22 cellular contexts compared by ENCODE assay signal in the genomic region with DNA sequence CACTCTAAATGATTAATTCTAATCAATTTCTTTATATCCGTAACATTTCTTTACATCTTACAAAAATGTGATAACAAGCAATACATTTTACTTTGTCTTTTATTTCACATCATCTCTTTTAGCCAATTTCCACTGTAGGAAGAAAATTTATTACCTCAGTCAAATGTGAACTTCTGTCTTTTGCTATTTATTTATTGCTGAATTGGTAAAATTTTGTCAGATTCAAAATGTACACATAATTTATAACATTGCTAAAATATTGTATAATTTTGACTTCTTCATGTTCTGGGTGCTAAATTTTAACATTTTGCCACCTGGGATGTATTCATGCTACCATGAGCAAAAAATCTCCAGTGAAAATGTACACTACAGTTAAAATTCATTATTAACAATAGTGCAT.
DNase-seq lines count a peak whose midpoint lies in the region; ATAC-seq, FAIRE-seq and TF ChIP-seq lines count a peak whose summit lies in the region.
"Had no signal": no experiment of that assay in that cellular context is flagged by ENCODE, and none has a peak within 500 bp of the region (broad histone marks: within the 10 kb centered on the region; RNA-seq: fewer than 3 reads in every experiment).

No MANE protein-coding gene starts in this region.

- TF ChIP-seq EP300 in HepG2 (IDR thresholded peaks at IDR 0.05; ENCODE audit: low read depth in 2 of 2, low read length in 2 of 2) (no peak), HepG2 (CRISPR knock-in tag; IDR thresholded peaks at IDR 0.05; ENCODE audit: borderline replicate concordance) (no peak)

- no peaks in the 10 kb centered on the region for H3K4me1 Mint-ChIP-seq in WTC11
- H3K4me1 Mint-ChIP-seq: B cell; CD4-positive, CD25-positive, alpha-beta regulatory T cell had no signal

- H3K9ac ChIP-seq in HepG2 (ENCODE audit: insufficient read depth, low read depth, low read length) (no peak overlapping the region), HCT116 (ENCODE audit: low read length) (no peak overlapping the region)
- H3K9ac ChIP-seq: BLaER1, GM23248 had no signal

- no peak for FAIRE-seq in HepG2 (lab: Jason Lieb, UNC)
- FAIRE-seq: GM12878, GM19239, H1 had no signal

- TF ChIP-seq CTCF in HepG2 (CRISPR knock-in tag; IDR thresholded peaks at IDR 0.05): no peak
- no peak for TF ChIP-seq CTCF in right lobe of liver (IDR thresholded peaks at IDR 0.05)
- no peak for TF ChIP-seq CTCF in HCT116 (IDR thresholded peaks at IDR 0.05 in 2 of 3, conservative IDR thresholded peaks at IDR 0.05 in 1 of 3; ENCODE audit: borderline replicate concordance in 1 of 3, insufficient read depth in 1 of 3, low read depth in 2 of 3, low read length in 2 of 3)
- no peak for TF ChIP-seq CTCF in fibroblast of villous mesenchyme (IDR thresholded peaks at IDR 0.05; ENCODE audit: insufficient read depth, low read depth, low read length)
- no peak for TF ChIP-seq CTCF in WTC11 (IDR thresholded peaks at IDR 0.05)

- BruUV-seq in HepG2 (replicated peaks; lab: Mats Ljungman, UMichigan) (no TSS peak), HCT116 (replicated peaks; lab: Mats Ljungman, UMichigan) (no TSS peak)

- H3K79me2 ChIP-seq in HepG2 (ENCODE audit: insufficient read depth, low read length): no peaks in the 10 kb centered on the region
- H3K79me2 ChIP-seq in HCT116 (ENCODE audit: insufficient read depth, low read length): no peaks in the 10 kb centered on the region

- no peak for TF ChIP-seq POLR2A in HepG2 (IDR thresholded peaks at IDR 0.05; ENCODE audit: insufficient read depth in 1 of 2, low read depth in 2 of 2, low read length in 2 of 2)
- no peak for TF ChIP-seq POLR2A in right lobe of liver (IDR thresholded peaks at IDR 0.05)
- no peak for TF ChIP-seq POLR2A in HCT116 (IDR thresholded peaks at IDR 0.05; ENCODE audit: borderline replicate concordance, extremely low read depth, insufficient read depth, insufficient read length)

- POLR2A ChIA-PET in HepG2 (lab: Yijun Ruan, JAX): no interaction called here
- POLR2A ChIA-PET in HCT116 (lab: Charles Lee): no interaction called here
- POLR2A ChIA-PET in WTC11 (lab: Charles Lee): no interaction called here

- no peak overlapping the region for H3K27ac Mint-ChIP-seq in WTC11
- H3K27ac Mint-ChIP-seq: B cell; CD4-positive, CD25-positive, alpha-beta regulatory T cell; CD8-positive, alpha-beta T cell had no signal

- TF ChIP-seq RAD21 in HepG2 (CRISPR knock-in tag; IDR thresholded peaks at IDR 0.05) (no peak), HCT116 (IDR thresholded peaks at IDR 0.05; ENCODE audit: low read depth) (no peak)

- CTCF ChIA-PET in HepG2 (lab: Yijun Ruan, JAX; ENCODE audit: low intra/inter-chr PET ratio, low total read pairs) (no interaction called here), HCT116 (lab: Charles Lee) (interaction anchor here (0.7 kb wide), 1 partner anchor 19 kb away, joined by 3 read pairs; no protein-coding TSS in a partner anchor), WTC11 (lab: Charles Lee) (no interaction called here)

- H3K27me3 Mint-ChIP-seq in WTC11 (ENCODE audit: low read depth): no peaks in the 10 kb centered on the region
- H3K27me3 Mint-ChIP-seq: B cell; CD4-positive, CD25-positive, alpha-beta regulatory T cell had no signal

- H3K36me3 Mint-ChIP-seq in WTC11: no peaks in the 10 kb centered on the region
- H3K36me3 Mint-ChIP-seq: CD4-positive, CD25-positive, alpha-beta regulatory T cell; CD8-positive, alpha-beta T cell had no signal

- H3K4me3 ChIP-seq in HepG2 (replicated peaks in 1 of 3; ENCODE audit: insufficient read depth in 1 of 3, low read depth in 2 of 3, low read length in 3 of 3) (no peak overlapping the region), right lobe of liver (no peak overlapping the region), HCT116 (replicated peaks in 1 of 2; ENCODE audit: low read depth in 1 of 2, low read length in 2 of 2) (no peak overlapping the region), fibroblast of villous mesenchyme (ENCODE audit: low read depth, low read length) (peak overlapping the region; percentile 59)
- H3K4me3 ChIP-seq: BLaER1, GM12878, GM23248 had no signal

- no peak overlapping the region for H3K27ac ChIP-seq in HepG2 (ENCODE audit: extremely low read length, insufficient read depth, low read length)
- no peak overlapping the region for H3K27ac ChIP-seq in right lobe of liver
- H3K27ac ChIP-seq in HCT116 (ENCODE audit: low read depth, low read length): no peak overlapping the region
- H3K27ac ChIP-seq: BLaER1, C4-2B, GM23248 had no signal

- H3K4me1 ChIP-seq in HepG2 (ENCODE audit: insufficient read depth, low read length) (no peaks in the 10 kb centered on the region), right lobe of liver (no peaks in the 10 kb centered on the region), HCT116 (ENCODE audit: control insufficient read depth in 1 of 2, insufficient read depth in 2 of 2, low read length in 2 of 2) (peaks cover under 1 to 2% of the 10 kb centered on the region in 2 experiments; a peak in 3 of 4 replicates)
- H3K4me1 ChIP-seq: BLaER1, Caco-2 had no signal

- no peak for ATAC-seq in HepG2
- no peak for ATAC-seq in right lobe of liver
- ATAC-seq in HCT116: no peak
- no peak for ATAC-seq in WTC11
- ATAC-seq in left cardiac atrium: no peak
- ATAC-seq: CD8-positive, alpha-beta T cell; GM12878 had no signal

- H3K4me3 Mint-ChIP-seq in WTC11: no peak overlapping the region
- H3K4me3 Mint-ChIP-seq: B cell; CD4-positive, CD25-positive, alpha-beta regulatory T cell; CD8-positive, alpha-beta T cell had no signal

- WGBS in HepG2 (ENCODE audit: low lambda C conversion rate): 38% methylated on average over 1 of the region's 1 CpG
- 81% methylated on average over 1 of the region's 1 CpG for WGBS in right lobe of liver (ENCODE audit: insufficient coverage, low coverage, low lambda C conversion rate, missing lambda C conversion rate)

- H3K27me3 ChIP-seq in HepG2 (ENCODE audit: control insufficient read depth in 1 of 2, insufficient read depth in 2 of 2, low read length in 2 of 2): no peaks in the 10 kb centered on the region
- no peaks in the 10 kb centered on the region for H3K27me3 ChIP-seq in right lobe of liver
- no peaks in the 10 kb centered on the region for H3K27me3 ChIP-seq in HCT116 (ENCODE audit: insufficient read depth, low read length)
- H3K27me3 ChIP-seq: BLaER1 had no signal

- DNase-seq in HepG2 (ENCODE audit: low spot score) (no peak), right lobe of liver (no peak), HCT116 (ENCODE audit: low read depth, low spot score) (no peak), fibroblast of villous mesenchyme (ENCODE audit: low read depth) (no peak), SW480 (ENCODE audit: low spot score) (no peak), WTC11 (ENCODE audit: low spot score) (no peak), left cardiac atrium (no peak)
- DNase-seq: Caco-2; CD4-positive, CD25-positive, alpha-beta regulatory T cell; CD8-positive, alpha-beta T cell; DMS153; DND-41; GDM1; GM23248; H7; HCEC 1CT had no signal

- H4K20me1 ChIP-seq in HepG2 (ENCODE audit: insufficient read depth, low read length) (no peaks in the 10 kb centered on the region), HCT116 (ENCODE audit: insufficient read depth) (no peaks in the 10 kb centered on the region)
- H4K20me1 ChIP-seq: BLaER1 had no signal

- RAD21 ChIA-PET in HCT116 (lab: Charles Lee; ENCODE audit: low non-redundant PET in 1 of 2, low total read pairs in 2 of 2, uncharacterized antibody in 2 of 2, unreplicated experiment in 2 of 2): no interaction called here

- no peaks in the 10 kb centered on the region for H3K9me3 ChIP-seq in HepG2 (ENCODE audit: low read length)
- no peaks in the 10 kb centered on the region for H3K9me3 ChIP-seq in right lobe of liver
- no peaks in the 10 kb centered on the region for H3K9me3 ChIP-seq in HCT116 (ENCODE audit: control insufficient read depth in 1 of 2, insufficient read depth in 1 of 2, low read depth in 1 of 2, low read length in 2 of 2)
- H3K9me3 ChIP-seq: BLaER1, Caco-2 had no signal

- no peak overlapping the region for H3K4me2 ChIP-seq in HepG2 (ENCODE audit: low read depth, low read length)
- no peak overlapping the region for H3K4me2 ChIP-seq in HCT116 (ENCODE audit: low read length)
- H3K4me2 ChIP-seq: BLaER1 had no signal

- H2AFZ ChIP-seq in HepG2 (ENCODE audit: low read length) (no peak overlapping the region), HCT116 (ENCODE audit: low read depth, low read length, poor library complexity, severe bottlenecking) (peak overlapping the region; percentile 45)
- H2AFZ ChIP-seq: GM23248 had no signal

- in situ Hi-C loops in HepG2 (cut with HindIII; ENCODE audit: extremely low pct_ligation_motif_present, low pct_unique_long_range_greater_than_20kb): no loop called here

- H3K9me3 Mint-ChIP-seq in WTC11: no peaks in the 10 kb centered on the region

- intact Hi-C loops in HepG2 (cut with micrococcal nuclease; ENCODE audit: unreplicated experiment): no loop called here
- intact Hi-C loops in right lobe of liver (cut with DNase I): no loop called here
- intact Hi-C loops in HCT116 (cut with micrococcal nuclease): no loop called here
- intact Hi-C loops in left cardiac atrium (cut with DNase I): no loop called here

- H3K9me2 ChIP-seq in HCT116 (ENCODE audit: insufficient read depth): no peaks in the 10 kb centered on the region

- H3K36me3 ChIP-seq in HepG2 (replicated peaks in 1 of 2; ENCODE audit: control insufficient read depth in 1 of 2, insufficient read depth in 2 of 2, low read length in 2 of 2) (no peaks in the 10 kb centered on the region), right lobe of liver (no peaks in the 10 kb centered on the region), HCT116 (ENCODE audit: control insufficient read depth in 1 of 2, insufficient read depth in 2 of 2, low read length in 2 of 2) (no peaks in the 10 kb centered on the region)
- H3K36me3 ChIP-seq: BLaER1 had no signal

TF ChIP-seq in HepG2, 621 proteins besides CTCF, POLR2A, EP300 and RAD21 (continues in another document):
- TF ChIP-seq MAFF (IDR thresholded peaks at IDR 0.05; ENCODE audit: low read depth, low read length): peak; percentile 13; the same call in 1 of the 2 replicates

TF ChIP-seq in HCT116, 20 proteins besides CTCF, POLR2A, EP300 and RAD21 (continues in another document):
- TF ChIP-seq, protein P1, sequence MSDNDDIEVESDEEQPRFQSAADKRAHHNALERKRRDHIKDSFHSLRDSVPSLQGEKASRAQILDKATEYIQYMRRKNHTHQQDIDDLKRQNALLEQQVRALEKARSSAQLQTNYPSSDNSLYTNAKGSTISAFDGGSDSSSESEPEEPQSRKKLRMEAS (IDR thresholded peaks at IDR 0.05): no peak
- TF ChIP-seq, protein P2, sequence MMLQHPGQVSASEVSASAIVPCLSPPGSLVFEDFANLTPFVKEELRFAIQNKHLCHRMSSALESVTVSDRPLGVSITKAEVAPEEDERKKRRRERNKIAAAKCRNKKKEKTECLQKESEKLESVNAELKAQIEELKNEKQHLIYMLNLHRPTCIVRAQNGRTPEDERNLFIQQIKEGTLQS (IDR thresholded peaks at IDR 0.05): no peak

TF ChIP-seq in WTC11, 78 proteins besides CTCF, POLR2A, EP300 and RAD21 (continues in another document):
- TF ChIP-seq ZNF232 (CRISPR knock-in tag; IDR thresholded peaks at IDR 0.05): no peak
- TF ChIP-seq TEAD4 (CRISPR knock-in tag; IDR thresholded peaks at IDR 0.05): no peak
- TF ChIP-seq ZNF263 (CRISPR knock-in tag; IDR thresholded peaks at IDR 0.05; ENCODE audit: low read depth): no peak
- no peak for TF ChIP-seq PRRX2 (CRISPR knock-in tag; IDR thresholded peaks at IDR 0.05)
- no peak for TF ChIP-seq GRHL2 (CRISPR knock-in tag; IDR thresholded peaks at IDR 0.05; ENCODE audit: insufficient replicate concordance, severe bottlenecking)
